8 cellular contexts compared by ENCODE assay signal in genomic region chr2:28276076-28276618, GRCh38.
DNase-seq lines count a peak whose midpoint lies in the region; ATAC-seq and TF ChIP-seq lines count a peak whose summit lies in the region.

No MANE protein-coding gene starts in this region.

- H3K9me3 Mint-ChIP-seq in activated naive CD8-positive, alpha-beta T cell treated with anti-CD3 and anti-CD28 coated beads, Interleukin-2, amount 50 U/mL, for 24 hours, result no peaks in the 10 kb centered on the region

- H3K27me3 ChIP-seq in kidney epithelial cell (ENCODE audit: control insufficient read depth, insufficient read depth, low read length), result no peaks in the 10 kb centered on the region
- no peaks in the 10 kb centered on the region for H3K27me3 ChIP-seq in transverse colon
- H3K27me3 ChIP-seq in Peyer's patch, result no peaks in the 10 kb centered on the region

- H3K4me3 ChIP-seq in kidney epithelial cell (ENCODE audit: low read depth, low read length), result no peak overlapping the region
- H3K4me3 ChIP-seq in transverse colon, result no peak overlapping the region
- no peak overlapping the region for H3K4me3 ChIP-seq in Peyer's patch

- H3K36me3 ChIP-seq in kidney epithelial cell (ENCODE audit: control insufficient read depth, insufficient read depth, low read length) (no peaks in the 10 kb centered on the region), transverse colon (no peaks in the 10 kb centered on the region), Peyer's patch (no peaks in the 10 kb centered on the region)

- DNase-seq in Right ventricle myocardium superior (no peak), Right ventricle myocardium inferior (ENCODE audit: missing footprints) (no peak), kidney epithelial cell (ENCODE audit: low read depth) (peak; percentile 98), transverse colon (no peak), epidermal melanocyte (ENCODE audit: insufficient read length, low spot score) (no peak), Peyer's patch (no peak)
- no peak for DNase-seq in activated naive CD8-positive, alpha-beta T cell treated with anti-CD3 and anti-CD28 coated beads, Interleukin-2, amount 50 U/mL, for 24 hours

- H3K27ac ChIP-seq in transverse colon, result peak overlapping the region; percentile 72 to 85 (median 80)
- H3K27ac ChIP-seq in Peyer's patch, result peak overlapping the region in 2 of 4 donors; percentile 55 to 77

- no peak for TF ChIP-seq CTCF in kidney epithelial cell (IDR thresholded peaks at IDR 0.05; ENCODE audit: insufficient read depth, low read length, poor library complexity, severe bottlenecking)
- no peak for TF ChIP-seq CTCF in transverse colon (IDR thresholded peaks at IDR 0.05)
- TF ChIP-seq CTCF in Peyer's patch (IDR thresholded peaks at IDR 0.05), result no peak

- H3K4me1 Mint-ChIP-seq in activated naive CD8-positive, alpha-beta T cell treated with anti-CD3 and anti-CD28 coated beads, Interleukin-2, amount 50 U/mL, for 24 hours, result peaks cover 38% of the 10 kb centered on the region

- ATAC-seq in Right ventricle myocardium superior (ENCODE audit: poor library complexity) (peak; percentile 18), Right ventricle myocardium inferior (no peak)
- peak; percentile 88 for ATAC-seq in activated naive CD8-positive, alpha-beta T cell treated with anti-CD3 and anti-CD28 coated beads, Interleukin-2, amount 50 U/mL, for 24 hours

- no peak overlapping the region for H3K4me3 Mint-ChIP-seq in activated naive CD8-positive, alpha-beta T cell treated with anti-CD3 and anti-CD28 coated beads, Interleukin-2, amount 50 U/mL, for 24 hours

- in situ Hi-C loops in transverse colon (cut with MboI; ENCODE audit: low pct_ligation_motif_present in 1 of 4, low pct_unique_long_range_greater_than_20kb in 1 of 4, low sequenced_read_pairs in 3 of 4), result no loop called here

- intact Hi-C loops in Right ventricle myocardium superior (cut with DNase I) (loop anchor here (10.0 kb wide), 1 partner anchor 119 kb away; the partner anchor contains the start of gene FOSL2), Right ventricle myocardium inferior (cut with DNase I) (loop anchor here (5.0 kb wide), 1 partner anchor 61 kb away; no protein-coding TSS in a partner anchor), transverse colon (cut with DNase I; ENCODE audit: low total_unique reads) (no loop called here)

- H3K9me3 ChIP-seq in transverse colon, result no peaks in the 10 kb centered on the region
- no peaks in the 10 kb centered on the region for H3K9me3 ChIP-seq in Peyer's patch

- TF ChIP-seq EP300 in Ishikawa (IDR thresholded peaks at IDR 0.05; ENCODE audit: borderline replicate concordance) (peak; percentile 64; the same call in 1 of the 2 replicates), transverse colon (IDR thresholded peaks at IDR 0.05; ENCODE audit: low read depth) (no peak)

- TF ChIP-seq RAD21 in Ishikawa (IDR thresholded peaks at IDR 0.05; ENCODE audit: low read depth), result no peak

- peak overlapping the region; percentile 53 for H3K27ac Mint-ChIP-seq in activated naive CD8-positive, alpha-beta T cell treated with anti-CD3 and anti-CD28 coated beads, Interleukin-2, amount 50 U/mL, for 24 hours

- H3K27me3 Mint-ChIP-seq in activated naive CD8-positive, alpha-beta T cell treated with anti-CD3 and anti-CD28 coated beads, Interleukin-2, amount 50 U/mL, for 24 hours, result no peaks in the 10 kb centered on the region

- TF ChIP-seq POLR2A in transverse colon (IDR thresholded peaks at IDR 0.05), result no peak
- no peak for TF ChIP-seq POLR2A in Peyer's patch (IDR thresholded peaks at IDR 0.05)

- 46 to 74% methylated on average over 10 to 11 of the region's 11 CpGs for whole genome bisulfite sequencing in transverse colon (ENCODE audit: low coverage in 1 of 2), 2 donors

- H3K4me1 ChIP-seq in transverse colon (peaks cover 16 to 55% (median 30%) of the 10 kb centered on the region in 4 donors), Peyer's patch (peaks cover 0 to 27% (median 5%) of the 10 kb centered on the region in 4 donors)

- H3K36me3 Mint-ChIP-seq in activated naive CD8-positive, alpha-beta T cell treated with anti-CD3 and anti-CD28 coated beads, Interleukin-2, amount 50 U/mL, for 24 hours (ENCODE audit: low read depth), result peaks cover 12% of the 10 kb centered on the region

TF ChIP-seq in Ishikawa, 13 proteins besides CTCF, POLR2A, EP300 and RAD21:
- TF ChIP-seq EGR1 (IDR thresholded peaks at IDR 0.05), result no peak
- TF ChIP-seq CREB1 (IDR thresholded peaks at IDR 0.05; ENCODE audit: low read depth), result no peak
- TF ChIP-seq ZBTB7A (IDR thresholded peaks at IDR 0.05; ENCODE audit: low read depth), result no peak
- no peak for TF ChIP-seq MAX (IDR thresholded peaks at IDR 0.05)
- TF ChIP-seq YY1 (IDR thresholded peaks at IDR 0.05; ENCODE audit: low read depth), result no peak
- TF ChIP-seq FOXM1 (IDR thresholded peaks at IDR 0.05; ENCODE audit: borderline replicate concordance, low read depth), result 0 out of 2 replicates have a peak, but pooled peaks have one; percentile 46
- TF ChIP-seq TCF12 (IDR thresholded peaks at IDR 0.05; ENCODE audit: low read depth), result peak; percentile 54; the same call in 1 of the 2 replicates
- no peak for TF ChIP-seq CEBPB (IDR thresholded peaks at IDR 0.05)
- no peak for TF ChIP-seq USF1 (IDR thresholded peaks at IDR 0.05)
- TF ChIP-seq, protein P1, sequence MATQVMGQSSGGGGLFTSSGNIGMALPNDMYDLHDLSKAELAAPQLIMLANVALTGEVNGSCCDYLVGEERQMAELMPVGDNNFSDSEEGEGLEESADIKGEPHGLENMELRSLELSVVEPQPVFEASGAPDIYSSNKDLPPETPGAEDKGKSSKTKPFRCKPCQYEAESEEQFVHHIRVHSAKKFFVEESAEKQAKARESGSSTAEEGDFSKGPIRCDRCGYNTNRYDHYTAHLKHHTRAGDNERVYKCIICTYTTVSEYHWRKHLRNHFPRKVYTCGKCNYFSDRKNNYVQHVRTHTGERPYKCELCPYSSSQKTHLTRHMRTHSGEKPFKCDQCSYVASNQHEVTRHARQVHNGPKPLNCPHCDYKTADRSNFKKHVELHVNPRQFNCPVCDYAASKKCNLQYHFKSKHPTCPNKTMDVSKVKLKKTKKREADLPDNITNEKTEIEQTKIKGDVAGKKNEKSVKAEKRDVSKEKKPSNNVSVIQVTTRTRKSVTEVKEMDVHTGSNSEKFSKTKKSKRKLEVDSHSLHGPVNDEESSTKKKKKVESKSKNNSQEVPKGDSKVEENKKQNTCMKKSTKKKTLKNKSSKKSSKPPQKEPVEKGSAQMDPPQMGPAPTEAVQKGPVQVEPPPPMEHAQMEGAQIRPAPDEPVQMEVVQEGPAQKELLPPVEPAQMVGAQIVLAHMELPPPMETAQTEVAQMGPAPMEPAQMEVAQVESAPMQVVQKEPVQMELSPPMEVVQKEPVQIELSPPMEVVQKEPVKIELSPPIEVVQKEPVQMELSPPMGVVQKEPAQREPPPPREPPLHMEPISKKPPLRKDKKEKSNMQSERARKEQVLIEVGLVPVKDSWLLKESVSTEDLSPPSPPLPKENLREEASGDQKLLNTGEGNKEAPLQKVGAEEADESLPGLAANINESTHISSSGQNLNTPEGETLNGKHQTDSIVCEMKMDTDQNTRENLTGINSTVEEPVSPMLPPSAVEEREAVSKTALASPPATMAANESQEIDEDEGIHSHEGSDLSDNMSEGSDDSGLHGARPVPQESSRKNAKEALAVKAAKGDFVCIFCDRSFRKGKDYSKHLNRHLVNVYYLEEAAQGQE (IDR thresholded peaks at IDR 0.05; ENCODE audit: low read depth), result no peak
- peak; percentile 68 for TF ChIP-seq TEAD4 (IDR thresholded peaks at IDR 0.05)
- TF ChIP-seq TAF1 (IDR thresholded peaks at IDR 0.05; ENCODE audit: low read depth), result no peak
- 0 out of 2 replicates have a peak, but pooled peaks have one; percentile 7 for TF ChIP-seq NFIC (IDR thresholded peaks at IDR 0.05)
